In genomic region chr4:1383728-1384591, GRCh38 we compare ENCODE assay signal across 19 cellular contexts. TPM values are rescaled to one million over a fixed set of nuclear protein-coding genes. Genes with fewer than 3 reads are reported as not detected.
"Had no signal": no experiment of that assay in that cellular context is flagged by ENCODE, and none has a peak within 500 bp of the region (broad histone marks: within the 10 kb centered on the region; RNA-seq: fewer than 3 reads in every experiment).

No MANE protein-coding gene starts in this region.

- H3K9me3 ChIP-seq: neutrophil, testis had no signal

- H3K9me3 Mint-ChIP-seq: activated naive CD4-positive, alpha-beta T cell treated with anti-CD3 and anti-CD28 coated beads, Interleukin-2, amount 50 U/mL, for 24 hours had no signal

- H3K4me3 ChIP-seq: adrenal gland, coronary artery, esophagus squamous epithelium, SK-N-MC, testis, upper lobe of left lung had no signal

- H3K4me1 ChIP-seq: adrenal gland, esophagus squamous epithelium, testis, upper lobe of left lung had no signal

- H3K4me3 Mint-ChIP-seq: activated CD8-positive, alpha-beta memory T cell treated with anti-CD3 and anti-CD28 coated beads, Interleukin-2, amount 10 ng/mL, durations not matched to agents 7 days and 5 days; activated naive CD4-positive, alpha-beta T cell treated with anti-CD3 and anti-CD28 coated beads, Interleukin-2, amount 50 U/mL, for 24 hours; stimulated activated naive CD8-positive, alpha-beta T cell treated with anti-CD3 and anti-CD28 coated beads, Interleukin-15, amount 100 ng/mL, for 72 hours had no signal

- DNase-seq: activated CD4-positive, alpha-beta T cell treated with anti-CD3 and anti-CD28 coated beads, Interleukin-2, amount 50 U/mL, for 48 hours; activated CD8-positive, alpha-beta memory T cell treated with anti-CD3 and anti-CD28 coated beads, Interleukin-2, amount 10 ng/mL, durations not matched to agents 7 days and 5 days; activated T-cell treated with anti-CD3 and anti-CD28 coated beads, Interleukin-2, amount 50 U/mL, for 1 hour; adrenal gland; caudate nucleus; esophagus squamous epithelium; midbrain; stimulated activated naive CD8-positive, alpha-beta T cell treated with anti-CD3 and anti-CD28 coated beads, Interleukin-15, amount 100 ng/mL, for 72 hours; T1000; testis had no signal

- H3K27me3 ChIP-seq: adrenal gland, esophagus squamous epithelium, neutrophil, testis, upper lobe of left lung had no signal

- H3K27me3 Mint-ChIP-seq: activated CD8-positive, alpha-beta memory T cell treated with anti-CD3 and anti-CD28 coated beads, Interleukin-2, amount 10 ng/mL, durations not matched to agents 7 days and 5 days; activated naive CD4-positive, alpha-beta T cell treated with anti-CD3 and anti-CD28 coated beads, Interleukin-2, amount 50 U/mL, for 24 hours; stimulated activated naive CD8-positive, alpha-beta T cell treated with anti-CD3 and anti-CD28 coated beads, Interleukin-15, amount 100 ng/mL, for 72 hours had no signal

- ATAC-seq: activated CD8-positive, alpha-beta memory T cell treated with anti-CD3 and anti-CD28 coated beads, Interleukin-2, amount 10 ng/mL, durations not matched to agents 7 days and 5 days had no signal

- H3K36me3 ChIP-seq: adrenal gland had no signal

- H3K27ac ChIP-seq: adrenal gland, coronary artery, esophagus squamous epithelium, neutrophil, SK-N-MC, testis, upper lobe of left lung had no signal

- H3K27ac Mint-ChIP-seq: activated CD8-positive, alpha-beta memory T cell treated with anti-CD3 and anti-CD28 coated beads, Interleukin-2, amount 10 ng/mL, durations not matched to agents 7 days and 5 days; activated naive CD4-positive, alpha-beta T cell treated with anti-CD3 and anti-CD28 coated beads, Interleukin-2, amount 50 U/mL, for 24 hours; activated T-helper 2 cell treated with anti-CD3 and anti-CD28 coated beads, Interferon-gamma antibody, Interleukin-2, Interleukin-4, amounts not matched to agents 10 μg/mL and 5 μg/mL and 100 μg/mL, durations not matched to agents 14 hours and 24 hours and 36 hours had no signal

- H3K4me1 Mint-ChIP-seq: activated CD8-positive, alpha-beta memory T cell treated with anti-CD3 and anti-CD28 coated beads, Interleukin-2, amount 10 ng/mL, durations not matched to agents 7 days and 5 days; activated naive CD4-positive, alpha-beta T cell treated with anti-CD3 and anti-CD28 coated beads, Interleukin-2, amount 50 U/mL, for 24 hours; stimulated activated naive CD8-positive, alpha-beta T cell treated with anti-CD3 and anti-CD28 coated beads, Interleukin-15, amount 100 ng/mL, for 72 hours had no signal

RNA-seq across cellular contexts. Expression of gene NKX1-1, which starts 22.3 kb away (rescaled TPM):
- total RNA-seq: activated CD8-positive, alpha-beta memory T cell treated with anti-CD3 and anti-CD28 coated beads, Interleukin-2, amount 10 ng/mL, durations not matched to agents 7 days and 5 days; activated T-helper 2 cell treated with anti-CD3 and anti-CD28 coated beads, Interferon-gamma antibody, Interleukin-2, Interleukin-4, amounts not matched to agents 10 μg/mL and 5 μg/mL and 100 μg/mL, durations not matched to agents 14 hours and 24 hours and 36 hours; adrenal gland; endothelial cell of umbilical vein; esophagus squamous epithelium; fibroblast of villous mesenchyme; lung microvascular endothelial cell; upper lobe of left lung had no signal
- polyA plus RNA-seq: adrenal gland, endothelial cell of umbilical vein had no signal
